In the genomic region with DNA sequence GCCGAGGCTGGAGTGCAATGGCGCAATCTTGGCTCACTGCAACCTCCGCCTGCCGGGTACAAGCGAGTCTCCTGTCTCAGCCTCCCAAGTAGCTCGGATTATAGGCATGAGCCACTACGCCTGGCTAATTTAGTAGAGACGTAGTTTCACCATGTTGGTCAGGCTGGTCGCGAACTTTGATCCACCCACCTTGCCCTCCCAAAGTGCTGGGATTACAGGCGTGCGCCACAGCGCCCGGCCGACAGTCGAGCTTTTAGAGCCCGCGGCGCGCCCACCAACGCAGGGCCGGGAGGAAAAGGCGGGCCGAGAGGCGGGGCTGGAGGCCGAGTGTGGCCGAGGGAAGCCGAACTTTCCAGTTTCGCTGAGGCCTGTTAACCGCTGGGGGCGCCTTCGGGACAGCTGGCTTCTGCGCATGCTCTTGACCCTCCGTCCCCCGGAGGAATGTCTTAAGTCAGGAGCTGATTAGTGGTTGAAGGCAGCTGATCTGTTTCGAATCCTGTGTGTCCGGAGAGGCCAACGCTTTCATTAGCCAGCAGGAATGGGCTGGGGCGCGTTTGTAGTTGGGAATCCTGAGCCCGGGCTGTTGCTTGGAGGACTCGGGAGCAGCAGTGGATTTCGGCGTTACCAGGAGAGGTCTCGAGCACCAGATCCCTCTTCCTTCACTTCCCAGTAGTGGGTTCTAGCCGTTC, we compare ENCODE assay signal across 8 cellular contexts.
DNase-seq lines count a peak whose midpoint lies in the region; ATAC-seq, FAIRE-seq and TF ChIP-seq lines count a peak whose summit lies in the region.

No MANE protein-coding gene starts in this region.

- FAIRE-seq in GM19239 (lab: Jason Lieb, UNC): peak; percentile 80

- H3K4me2 ChIP-seq in BLaER1: peak overlapping the region; percentile 87

- H3K4me3 ChIP-seq in BLaER1: peak overlapping the region; percentile 68
- peak overlapping the region; percentile 74 for H3K4me3 ChIP-seq in coronary artery

- H3K36me3 ChIP-seq in BLaER1: peaks cover 4% of the 10 kb centered on the region

- H3K9me3 ChIP-seq in BLaER1: no peaks in the 10 kb centered on the region

- H4K20me1 ChIP-seq in BLaER1: peaks cover 10% of the 10 kb centered on the region; the same call in 1 of the 2 replicates

- peak overlapping the region; percentile 79 for H3K9ac ChIP-seq in BLaER1

- peak overlapping the region; percentile 78 for H3K27ac ChIP-seq in BLaER1
- peak overlapping the region; percentile 77 to 91 for H3K27ac ChIP-seq in coronary artery
- H3K27ac ChIP-seq in layer of hippocampus (ENCODE audit: low read depth, low read length): peak overlapping the region; percentile 90

- H3K27me3 ChIP-seq in BLaER1: no peaks in the 10 kb centered on the region
- no peaks in the 10 kb centered on the region for H3K27me3 ChIP-seq in layer of hippocampus (ENCODE audit: control insufficient read depth, insufficient read depth, low read length)

- peak; percentile 77 for TF ChIP-seq CTCF in coronary artery (IDR thresholded peaks at IDR 0.05)

- DNase-seq in GM19239 (ENCODE audit: insufficient read length, low spot score) (peak; percentile 85), NCI-H524 treated with DMSO at 0.1 percent for 48 hours (lab: John Stamatoyannopoulos, UW) (peak; percentile 84), coronary artery (ENCODE audit: low spot score) (peak; percentile 98)
- peak; percentile 95 for DNase-seq in activated CD4-positive, alpha-beta T cell treated with anti-CD3 and anti-CD28 coated beads for 48 hours
- peak; percentile 82 to 88 (median 85) for DNase-seq in stimulated activated CD4-positive, alpha-beta T cell treated with anti-CD3 and anti-CD28 coated beads, Interleukin-1b, Interleukin-23, amount 100 ng/mL, for 24 hours (ENCODE audit: low read depth in 4 of 4, low spot score in 1 of 4)

- peaks cover 18% of the 10 kb centered on the region for H3K4me1 ChIP-seq in BLaER1

- peak; percentile 66 for ATAC-seq in HG03457 (IDR thresholded peaks at IDR 0.05; ENCODE audit: unreplicated experiment)

Comparison
In these comparisons a context has a peak if more than half of its experiments do, and no peak if none do; other contexts are left out.
1. Peak in every context shown above with its lines: DNase-seq, ATAC-seq, H3K4me3 ChIP-seq and H3K27ac ChIP-seq.